Comparison of ENCODE assay signal across 9 cellular contexts in the genomic region with DNA sequence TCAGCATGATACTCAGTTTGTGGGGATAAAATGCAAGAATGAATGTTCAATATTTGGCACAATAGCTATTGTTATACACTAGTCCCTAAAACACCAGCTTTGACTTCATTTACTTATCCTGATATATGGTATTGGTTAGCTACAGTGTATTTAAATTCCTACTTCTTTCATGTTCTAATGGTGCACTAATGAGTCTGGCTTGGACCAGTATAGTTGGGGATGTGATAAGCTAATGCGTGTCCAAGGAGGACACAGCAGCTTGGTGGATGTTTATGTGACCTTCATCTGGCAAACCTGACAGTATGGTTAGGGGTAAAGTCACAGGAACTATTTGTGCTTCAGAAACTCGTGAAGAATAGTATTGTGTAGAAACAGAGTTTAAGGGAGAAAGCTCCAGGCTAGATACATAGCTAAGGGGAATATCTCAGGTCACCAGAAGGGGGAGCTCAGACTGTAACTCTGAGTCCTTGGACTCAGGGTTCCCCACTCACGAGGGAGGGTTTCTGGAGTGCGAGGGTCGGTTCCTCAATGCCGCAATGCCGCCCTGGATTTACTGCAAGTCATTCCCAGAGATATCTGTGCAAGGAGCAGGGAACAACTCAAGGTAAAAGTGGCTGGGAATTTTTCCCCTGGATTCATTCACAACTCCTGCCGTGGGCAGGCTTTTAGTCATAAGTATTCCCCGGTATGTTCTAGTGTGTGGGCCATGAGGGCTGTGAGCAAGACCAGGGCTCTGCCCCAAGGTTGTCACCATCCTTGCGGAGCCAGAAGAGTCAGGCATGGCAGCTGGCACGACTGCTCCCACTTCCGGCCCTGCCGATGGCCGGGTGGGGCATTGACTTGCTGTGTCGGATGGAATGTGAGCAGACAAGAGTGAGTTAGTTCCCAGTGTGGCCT. TPM values are rescaled to one million over a fixed set of nuclear protein-coding genes. Genes with fewer than 3 reads are reported as not detected.
DNase-seq lines count a peak whose midpoint lies in the region; ATAC-seq and TF ChIP-seq lines count a peak whose summit lies in the region.
"Had no signal": no experiment of that assay in that cellular context is flagged by ENCODE, and none has a peak within 500 bp of the region (broad histone marks: within the 10 kb centered on the region; RNA-seq: fewer than 3 reads in every experiment).

No MANE protein-coding gene starts in this region.

- H3K36me3 ChIP-seq in mesenchymal stem cell (ENCODE audit: control insufficient read depth in 1 of 2, insufficient read depth in 2 of 2, low read depth in 1 of 2, low read length in 2 of 2) (no peaks in the 10 kb centered on the region), aorta (ENCODE audit: control insufficient read depth in 1 of 2, insufficient read depth in 2 of 2, low read length in 1 of 2) (no peaks in the 10 kb centered on the region)

- peak; percentile 14 for DNase-seq in NCI-H2171 treated with DMSO at 0.1 percent for 48 hours (lab: John Stamatoyannopoulos, UW)
- DNase-seq in NCI-H2171 (lab: John Stamatoyannopoulos, UW), result no peak
- peak; percentile 54 for DNase-seq in RPMI8226
- DNase-seq in dorsolateral prefrontal cortex, result no peak
- DNase-seq in mesenchymal stem cell, result peak; percentile 71
- DNase-seq in aorta, result no peak

- intact Hi-C loops in dorsolateral prefrontal cortex (cut with DNase I), result loop anchor here in 1 of 2 donors (10.0 kb wide), 1 partner anchor 439 kb away; no protein-coding TSS in a partner anchor
- intact Hi-C loops in aorta (cut with DNase I), result loop anchor here in 1 of 2 donors (10.0 kb wide), 1 partner anchor 349 kb away; a partner anchor contains a TSS

- peak overlapping the region; percentile 10 for H2AFZ ChIP-seq in mesenchymal stem cell (ENCODE audit: low read depth, low read length)

- no peak overlapping the region for H3K4ac ChIP-seq in mesenchymal stem cell (ENCODE audit: low read depth in 1 of 2, low read length in 2 of 2)

- no peak overlapping the region for H3K23ac ChIP-seq in mesenchymal stem cell (ENCODE audit: low read length in 2 of 2)

- H2BK5ac ChIP-seq in mesenchymal stem cell (ENCODE audit: low read depth, low read length, poor library complexity, severe bottlenecking), result no peak overlapping the region

- H2BK12ac ChIP-seq in mesenchymal stem cell (ENCODE audit: low read length in 2 of 2), result peak overlapping the region; percentile 2 to 81

- H3K14ac ChIP-seq in mesenchymal stem cell (ENCODE audit: low read length in 2 of 2), result no peak overlapping the region

- H2BK15ac ChIP-seq in mesenchymal stem cell (ENCODE audit: low read depth, poor library complexity, severe bottlenecking), result peak overlapping the region; percentile 4

- peak overlapping the region; percentile 5 for H4K91ac ChIP-seq in mesenchymal stem cell (ENCODE audit: low read length)

- no peak overlapping the region for H2AK5ac ChIP-seq in mesenchymal stem cell (ENCODE audit: low read length, severe bottlenecking)

- no peaks in the 10 kb centered on the region for H3K4me1 ChIP-seq in mesenchymal stem cell (ENCODE audit: control insufficient read depth, insufficient read depth, low read depth, low read length)
- H3K4me1 ChIP-seq in aorta (ENCODE audit: control insufficient read depth in 1 of 2, insufficient read depth in 2 of 2, low read length in 2 of 2), result no peaks in the 10 kb centered on the region

- no peak overlapping the region for H3K4me2 ChIP-seq in mesenchymal stem cell (ENCODE audit: low read length, poor library complexity, severe bottlenecking)

- H3K27me3 ChIP-seq in dorsolateral prefrontal cortex (peaks cover 0 to 2% (median 0%) of the 10 kb centered on the region in 45 donors), mesenchymal stem cell (ENCODE audit: control insufficient read depth in 1 of 2, insufficient read depth in 1 of 2, low read length in 2 of 2) (no peaks in the 10 kb centered on the region), aorta (ENCODE audit: control insufficient read depth in 1 of 2, insufficient read depth in 2 of 2, low read length in 1 of 2) (no peaks in the 10 kb centered on the region)

- no peak overlapping the region for H2BK120ac ChIP-seq in mesenchymal stem cell (ENCODE audit: low read depth, low read length)

- H3K9me3 ChIP-seq in mesenchymal stem cell (ENCODE audit: control insufficient read depth, low read length) (no peaks in the 10 kb centered on the region), aorta (ENCODE audit: control insufficient read depth, low read length) (no peaks in the 10 kb centered on the region)
- H3K9me3 ChIP-seq: BLaER1 treated with 17β-estradiol and CSF1 and Interleukin-3, amounts not matched to agents 10 nM and 100 nM had no signal

- H3K18ac ChIP-seq in mesenchymal stem cell (ENCODE audit: low read depth in 1 of 2, low read length in 2 of 2), result peak overlapping the region; percentile 55 to 83

- TF ChIP-seq CTCF in dorsolateral prefrontal cortex (IDR thresholded peaks at IDR 0.05 in 54 of 56, conservative IDR thresholded peaks at IDR 0.05 in 2 of 56; ENCODE audit: low read depth in 1 of 56, partially characterized antibody in 56 of 56), result peak in 55 of 56 donors; percentile 17 to 68 (median 52)

- H3K4me3 ChIP-seq in dorsolateral prefrontal cortex (no peak overlapping the region), mesenchymal stem cell (ENCODE audit: insufficient read depth in 1 of 2, low read depth in 1 of 2, low read length in 2 of 2) (no peak overlapping the region), aorta (ENCODE audit: low read length in 2 of 2) (no peak overlapping the region)
- H3K4me3 ChIP-seq: BLaER1 treated with 17β-estradiol and CSF1 and Interleukin-3, amounts not matched to agents 10 nM and 100 nM had no signal

- ATAC-seq in HG02759 (IDR thresholded peaks at IDR 0.05; ENCODE audit: unreplicated experiment) (peak; percentile 73), aorta (ENCODE audit: low FRiP score) (peak; percentile 75), GM19035 (IDR thresholded peaks at IDR 0.05; ENCODE audit: unreplicated experiment) (no peak)

- H4K8ac ChIP-seq in mesenchymal stem cell (ENCODE audit: low read length), result peak overlapping the region; percentile 8

- no peaks in the 10 kb centered on the region for H3K79me1 ChIP-seq in mesenchymal stem cell (replicated peaks; ENCODE audit: low read length, poor library complexity, severe bottlenecking)

- WGBS in mesenchymal stem cell, result 74% methylated on average over 15 of the region's 15 CpGs
- 72 to 75% methylated on average over 15 of the region's 15 CpGs for WGBS in aorta, 2 donors

- H3K27ac ChIP-seq in dorsolateral prefrontal cortex (no peak overlapping the region), mesenchymal stem cell (ENCODE audit: low read length, poor library complexity, severe bottlenecking) (no peak overlapping the region), aorta (ENCODE audit: low read depth in 1 of 2, low read length in 2 of 2) (no peak overlapping the region)
- H3K27ac ChIP-seq: BLaER1 treated with 17β-estradiol and CSF1 and Interleukin-3, amounts not matched to agents 10 nM and 100 nM had no signal

- H3K9ac ChIP-seq in mesenchymal stem cell (ENCODE audit: low read length), result no peak overlapping the region
- H3K9ac ChIP-seq: BLaER1 treated with 17β-estradiol and CSF1 and Interleukin-3, amounts not matched to agents 10 nM and 100 nM had no signal

RNA-seq across cellular contexts. Expression of a gene that starts 14.5 kb away (rescaled TPM):
- total RNA-seq in dorsolateral prefrontal cortex (10 to 100 TPM in 6 of 120 experiments, 1 to 10 TPM in 68, under 1 TPM in 15, not detected in 31; 0.43 to 29.0 (median 2.2) TPM), aorta (10 to 100 TPM in 1 of 2 donors, 1 to 10 TPM in 1; 3.3 to 38.3 TPM)
- polyA plus RNA-seq in mesenchymal stem cell (2013, experiment 1 of 2), result 3.4 TPM
- polyA plus RNA-seq in mesenchymal stem cell (2013, experiment 2 of 2), result 3.0 TPM
- 1 to 10 TPM in 1 of 2 donors, under 1 TPM in 1; 0.97 to 9.3 TPM for polyA plus RNA-seq in aorta

Comparison
In these comparisons a context has a peak if more than half of its experiments do, and no peak if none do; other contexts are left out.
1. DNase-seq: peak in NCI-H2171 treated with DMSO at 0.1 percent for 48 hours (single experiment), RPMI8226 (single experiment) and mesenchymal stem cell (single experiment); none in NCI-H2171 (single experiment), dorsolateral prefrontal cortex (0 of 10) and aorta (0 of 2).